8 cellular contexts compared by ENCODE assay signal in genomic region chr19:37906868-37907734, GRCh38. TPM values are rescaled to one million over a fixed set of nuclear protein-coding genes. Genes with fewer than 3 reads are reported as not detected.
A peak's percentile ranks its signal among the peaks of the same experiment; 100 is the strongest.
DNase-seq lines count a peak whose midpoint lies in the region; ATAC-seq and TF ChIP-seq lines count a peak whose summit lies in the region.

TSS of gene SIPA1L3 (plus strand) at chr19:37907208. CDS start at chr19:38081566, 174,358 bp downstream.

- peak; percentile 81 for ATAC-seq in GM19395 (IDR thresholded peaks at IDR 0.05; ENCODE audit: unreplicated experiment)
- ATAC-seq in HG03565 (IDR thresholded peaks at IDR 0.05; ENCODE audit: unreplicated experiment): peak; percentile 81
- peak; percentile 97 to 98 (median 98) for ATAC-seq in right lobe of liver

- TF ChIP-seq CTCF in C4-2B (conservative IDR thresholded peaks at IDR 0.05): no peak
- TF ChIP-seq CTCF in dorsolateral prefrontal cortex (IDR thresholded peaks at IDR 0.05 in 54 of 56, conservative IDR thresholded peaks at IDR 0.05 in 2 of 56; ENCODE audit: low read depth in 1 of 56, partially characterized antibody in 56 of 56): peak in 44 of 56 donors; percentile 10 to 68 (median 45)
- TF ChIP-seq CTCF in right lobe of liver (IDR thresholded peaks at IDR 0.05): no peak

- intact Hi-C loops in dorsolateral prefrontal cortex (cut with DNase I): loop anchor here (2.0 to 10.0 kb wide), 7 partner anchors 98 to 478 kb away; partner anchors contain the start of genes CATSPERG (in 1 of the 2), GGN (in 1 of the 2), PSMD8 (in 1 of the 2) and SPRED3 (in 1 of the 2)
- intact Hi-C loops in right lobe of liver (cut with DNase I): loop anchor here (10.0 kb wide), 2 partner anchors 168 to 188 kb away; no protein-coding TSS in a partner anchor

- H3K4me1 ChIP-seq in right lobe of liver: peaks cover 0 to 9% (median 3%) of the 10 kb centered on the region in 4 donors

- WGBS in right lobe of liver (ENCODE audit: insufficient coverage, low coverage, low lambda C conversion rate, missing lambda C conversion rate): 0% methylated on average over 38 of the region's 96 CpGs

- TF ChIP-seq POLR2A in right lobe of liver (IDR thresholded peaks at IDR 0.05): peak; percentile 83

- H3K36me3 ChIP-seq in right lobe of liver: no peaks in the 10 kb centered on the region

- no peaks in the 10 kb centered on the region for H3K9me3 ChIP-seq in right lobe of liver

- H3K4me3 ChIP-seq in dorsolateral prefrontal cortex (peak within 1 kb of the TSS; percentile 75 to 99 (median 94)), right lobe of liver (peak within 1 kb of the TSS; percentile 92 to 97 (median 96))

- H3K27ac ChIP-seq in C4-2B (peak within 1 kb of the TSS; percentile 82), dorsolateral prefrontal cortex (peak within 1 kb of the TSS in 54 of 59 donors; percentile 40 to 92 (median 77)), right lobe of liver (peak within 1 kb of the TSS in 2 of 3 donors; percentile 32 to 41)

- H3K27me3 ChIP-seq in dorsolateral prefrontal cortex (no peaks in the 10 kb centered on the region), right lobe of liver (no peaks in the 10 kb centered on the region)

- DNase-seq in NCI-H774 (lab: John Stamatoyannopoulos, UW): peak; percentile 95
- peak; percentile 93 to 94 for DNase-seq in activated CD4-positive, alpha-beta T cell treated with anti-CD3 and anti-CD28 coated beads, Interleukin-2, amount 50 U/mL, for 48 hours
- peak; percentile 93 to 97 (median 96) for DNase-seq in dorsolateral prefrontal cortex
- DNase-seq in right lobe of liver: peak; percentile 96 to 97 (median 97)
- DNase-seq in stimulated activated CD4-positive, alpha-beta T cell treated with anti-CD3 and anti-CD28 coated beads, Interleukin-4, amount 100 ng/mL, for 48 hours (ENCODE audit: low read depth in 2 of 2): peak; percentile 91

RNA-seq across cellular contexts. Expression of gene SIPA1L3, which starts in this region (rescaled TPM):
- 10 to 100 TPM; 27.0 to 62.5 (median 41.4) TPM for total RNA-seq in dorsolateral prefrontal cortex
- 10 to 100 TPM in 5 of 6 experiments, 1 to 10 TPM in 1; 9.1 to 20.4 (median 14.9) TPM for total RNA-seq in right lobe of liver

Comparison
In these comparisons a context has a peak if more than half of its experiments do, and no peak if none do; other contexts are left out.
1. Peak in every context shown above with its lines: DNase-seq, ATAC-seq, H3K4me3 ChIP-seq and H3K27ac ChIP-seq.
2. CTCF ChIP-seq: peak in dorsolateral prefrontal cortex (44 of 56); none in C4-2B (single experiment) and right lobe of liver (0 of 4).